15 cellular contexts compared by ENCODE assay signal in genomic region chr4:19982556-19982955, GRCh38.
A peak's percentile ranks its signal among the peaks of the same experiment; 100 is the strongest.
DNase-seq lines count a peak whose midpoint lies in the region; ATAC-seq and TF ChIP-seq lines count a peak whose summit lies in the region.
"Had no signal": no experiment of that assay in that cellular context is flagged by ENCODE, and none has a peak within 500 bp of the region (broad histone marks: within the 10 kb centered on the region; RNA-seq: fewer than 3 reads in every experiment).

No MANE protein-coding gene starts in this region.

- DNase-seq in GM23248 (peak; percentile 62), SK-N-SH (no peak), fibroblast of mammary gland (ENCODE audit: low read depth) (peak; percentile 75), smooth muscle cell (lab: John Stamatoyannopoulos, UW; ENCODE audit: unreplicated experiment) (no peak)
- DNase-seq in activated CD4-positive, alpha-beta T cell treated with anti-CD3 and anti-CD28 coated beads for 4 hours, result no peak
- DNase-seq in activated T-cell treated with anti-CD3 and anti-CD28 coated beads, Interleukin-2, amount 50 U/mL, for 1 hour, result no peak
- DNase-seq: activated CD4-positive, alpha-beta T cell treated with anti-CD3 and anti-CD28 coated beads for 48 hours; activated naive CD8-positive, alpha-beta T cell treated with anti-CD3 and anti-CD28 coated beads, Interleukin-2, amount 10 ng/mL, durations not matched to agents 7 days and 5 days; activated T-cell treated with anti-CD3 and anti-CD28 coated beads, Interleukin-2, amount 50 U/mL, for 24 hours; GDM1; left lung; NCI-H187 treated with DMSO at 0.1 percent for 48 hours; NCI-H748 treated with DMSO at 0.1 percent for 48 hours; T1000 had no signal

- in situ Hi-C loops in GM23248 (cut with MboI), result no loop called here

- TF ChIP-seq CTCF in SK-N-SH (IDR thresholded peaks at IDR 0.05) (no peak), fibroblast of mammary gland (conservative IDR thresholded peaks at IDR 0.05; ENCODE audit: control insufficient read depth, insufficient read depth, low read depth, low read length) (no peak), smooth muscle cell (IDR thresholded peaks at IDR 0.05; ENCODE audit: borderline replicate concordance, insufficient read depth, poor library complexity, severe bottlenecking) (no peak)

- no peak for ATAC-seq in HG03175 (IDR thresholded peaks at IDR 0.05; ENCODE audit: unreplicated experiment)
- ATAC-seq: left lung had no signal

- peak overlapping the region; percentile 38 for H3K4me2 ChIP-seq in GM23248 (ENCODE audit: unreplicated experiment)
- H3K4me2 ChIP-seq in SK-N-SH, result peak overlapping the region; percentile 12; the same call in 1 of the 2 replicates
- peak overlapping the region; percentile 13 for H3K4me2 ChIP-seq in smooth muscle cell

- no peak for TF ChIP-seq RAD21 in SK-N-SH (IDR thresholded peaks at IDR 0.05; ENCODE audit: low read length)

- no peaks in the 10 kb centered on the region for H3K36me3 ChIP-seq in GM23248 (ENCODE audit: low read depth)
- H3K36me3 ChIP-seq in SK-N-SH (replicated peaks in 1 of 2; ENCODE audit: control insufficient read depth in 1 of 2, insufficient read depth in 2 of 2, low read length in 1 of 2), result no peaks in the 10 kb centered on the region
- no peaks in the 10 kb centered on the region for H3K36me3 ChIP-seq in smooth muscle cell (ENCODE audit: low read depth)
- H3K36me3 ChIP-seq: left lung had no signal

- peak in 1 of 2 experiments; percentile 77; a peak in 1 of 4 replicates for TF ChIP-seq EP300 in SK-N-SH (IDR thresholded peaks at IDR 0.05; ENCODE audit: borderline replicate concordance in 1 of 2, low read depth in 1 of 2, low read length in 1 of 2)

- 0 out of 2 replicates have a peak overlapping the region, but pooled peaks have one; percentile 6 for H3K4me3 ChIP-seq in GM23248
- H3K4me3 ChIP-seq in SK-N-SH (ENCODE audit: low read depth in 2 of 2, low read length in 1 of 2), result no peak overlapping the region
- no peak overlapping the region for H3K4me3 ChIP-seq in fibroblast of mammary gland (ENCODE audit: control insufficient read depth, low read depth, low read length)
- no peak overlapping the region for H3K4me3 ChIP-seq in smooth muscle cell
- H3K4me3 ChIP-seq: left lung had no signal

- H3K27ac ChIP-seq in GM23248 (peak overlapping the region; percentile 96), SK-N-SH (ENCODE audit: low read depth in 2 of 2, low read length in 1 of 2) (peak overlapping the region; percentile 72 to 96; a peak in 3 of 4 replicates), smooth muscle cell (ENCODE audit: low read depth) (peak overlapping the region; percentile 94)
- H3K27ac ChIP-seq: left lung had no signal

- H3F3A ChIP-seq in GM23248 (ENCODE audit: insufficient read depth) (peaks cover 29% of the 10 kb centered on the region), SK-N-SH (replicated peaks; ENCODE audit: insufficient read depth) (peaks cover 36% of the 10 kb centered on the region), smooth muscle cell (ENCODE audit: low read depth) (peaks cover 4% of the 10 kb centered on the region)

- H3K79me2 ChIP-seq in GM23248 (ENCODE audit: insufficient read depth) (no peaks in the 10 kb centered on the region), SK-N-SH (ENCODE audit: insufficient read depth) (no peaks in the 10 kb centered on the region), smooth muscle cell (ENCODE audit: low read depth) (no peaks in the 10 kb centered on the region)

- H2AFZ ChIP-seq in GM23248, result peak overlapping the region; percentile 4; the same call in 1 of the 2 replicates
- peak overlapping the region; percentile 8; the same call in 1 of the 2 replicates for H2AFZ ChIP-seq in SK-N-SH (ENCODE audit: low read depth)
- peak overlapping the region; percentile 74 for H2AFZ ChIP-seq in smooth muscle cell (ENCODE audit: low read depth)

- CTCF ChIA-PET in SK-N-SH (lab: Yijun Ruan, JAX), result interaction anchor here (1.9 kb wide), 1 partner anchor 9 kb away, joined by 4 read pairs; no protein-coding TSS in a partner anchor

- H4K20me1 ChIP-seq in GM23248 (ENCODE audit: insufficient read depth), result no peaks in the 10 kb centered on the region
- no peaks in the 10 kb centered on the region for H4K20me1 ChIP-seq in SK-N-SH (ENCODE audit: insufficient read depth)
- H4K20me1 ChIP-seq in smooth muscle cell (ENCODE audit: low read depth), result no peaks in the 10 kb centered on the region

- H3K9ac ChIP-seq in GM23248, result peak overlapping the region; percentile 64
- H3K9ac ChIP-seq in SK-N-SH, result peak overlapping the region; percentile 60
- peak overlapping the region; percentile 73 for H3K9ac ChIP-seq in smooth muscle cell (ENCODE audit: low read depth)

- no peaks in the 10 kb centered on the region for H3K9me2 ChIP-seq in GM23248 (ENCODE audit: insufficient read depth)
- H3K9me2 ChIP-seq in SK-N-SH, result no peaks in the 10 kb centered on the region

- H3K4me1 ChIP-seq in GM23248 (ENCODE audit: insufficient read depth) (peaks cover 26% of the 10 kb centered on the region), SK-N-SH (ENCODE audit: control insufficient read depth in 1 of 2, insufficient read depth in 2 of 2, low read depth in 1 of 2, low read length in 1 of 2) (peaks cover 0 to 20% of the 10 kb centered on the region in 2 experiments; a peak in 2 of 4 replicates), smooth muscle cell (ENCODE audit: low read depth) (no peaks in the 10 kb centered on the region)
- H3K4me1 ChIP-seq: left lung had no signal

- POLR2A ChIA-PET in SK-N-SH (lab: Yijun Ruan, JAX), result no interaction called here

- 33 to 38% methylated on average over 3 of the region's 3 CpGs for WGBS in GM23248 (ENCODE audit: low coverage in 1 of 2, low lambda C conversion rate in 2 of 2, missing lambda C conversion rate in 2 of 2), 2 experiments
- WGBS in SK-N-SH (ENCODE audit: low lambda C conversion rate), result 18% methylated on average over 3 of the region's 3 CpGs
- WGBS in smooth muscle cell (ENCODE audit: low lambda C conversion rate), result 76% methylated on average over 3 of the region's 3 CpGs

- H3K9me3 ChIP-seq in GM23248 (ENCODE audit: low read depth) (no peaks in the 10 kb centered on the region), SK-N-SH (no peaks in the 10 kb centered on the region), smooth muscle cell (replicated peaks; ENCODE audit: low read depth) (no peaks in the 10 kb centered on the region)

- no peaks in the 10 kb centered on the region for H3K27me3 ChIP-seq in GM23248 (replicated peaks; ENCODE audit: insufficient read depth)
- H3K27me3 ChIP-seq in SK-N-SH (ENCODE audit: insufficient read depth), result no peaks in the 10 kb centered on the region
- no peaks in the 10 kb centered on the region for H3K27me3 ChIP-seq in smooth muscle cell (ENCODE audit: low read depth)
- H3K27me3 ChIP-seq: left lung had no signal

TF ChIP-seq in SK-N-SH, 30 proteins besides CTCF, POLR2A, EP300 and RAD21 (continues in another document):
- TF ChIP-seq MEF2A (IDR thresholded peaks at IDR 0.05; ENCODE audit: borderline replicate concordance, low read depth) (no peak), FOSL2 (IDR thresholded peaks at IDR 0.05; ENCODE audit: borderline replicate concordance, low read depth) (peak; percentile 78), RCOR1 (IDR thresholded peaks at IDR 0.05; ENCODE audit: low read length) (no peak), GABPA (IDR thresholded peaks at IDR 0.05; ENCODE audit: low read depth) (no peak), REST (IDR thresholded peaks at IDR 0.05; ENCODE audit: low read depth, low read length) (no peak), YY1 (IDR thresholded peaks at IDR 0.05; ENCODE audit: low read depth) (no peak), CHD2 (IDR thresholded peaks at IDR 0.05; ENCODE audit: low read length, partially characterized antibody) (no peak), TAF1 (IDR thresholded peaks at IDR 0.05; ENCODE audit: borderline replicate concordance, low read depth, low read length) (no peak), NFIC (IDR thresholded peaks at IDR 0.05; ENCODE audit: borderline replicate concordance) (peak; percentile 59; the same call in 1 of the 2 replicates), RXRA (IDR thresholded peaks at IDR 0.05; ENCODE audit: borderline replicate concordance, low read depth) (peak; percentile 82), GATA2 (CRISPR knock-in tag; IDR thresholded peaks at IDR 0.05) (no peak), SMC3 (IDR thresholded peaks at IDR 0.05; ENCODE audit: low read depth, low read length) (no peak), TEAD4 (IDR thresholded peaks at IDR 0.05; ENCODE audit: borderline replicate concordance, insufficient read depth) (no peak; the same call in 1 of the 2 replicates)
- TF ChIP-seq, protein P1, sequence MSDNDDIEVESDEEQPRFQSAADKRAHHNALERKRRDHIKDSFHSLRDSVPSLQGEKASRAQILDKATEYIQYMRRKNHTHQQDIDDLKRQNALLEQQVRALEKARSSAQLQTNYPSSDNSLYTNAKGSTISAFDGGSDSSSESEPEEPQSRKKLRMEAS (IDR thresholded peaks at IDR 0.05; ENCODE audit: low read depth), result 0 out of 2 replicates have a peak, but pooled peaks have one; percentile 19

Comparison
In these comparisons a context has a peak if more than half of its experiments do, and no peak if none do; other contexts are left out.
1. DNase-seq: peak in GM23248 (single experiment) and fibroblast of mammary gland (single experiment); none in SK-N-SH (single experiment), smooth muscle cell (single experiment), activated CD4-positive, alpha-beta T cell treated with anti-CD3 and anti-CD28 coated beads for 4 hours (0 of 2) and activated T-cell treated with anti-CD3 and anti-CD28 coated beads, Interleukin-2, amount 50 U/mL, for 1 hour (single experiment).
2. H2AFZ ChIP-seq: peak in every context shown above with its lines; median percentile 74 in smooth muscle cell; 8 in SK-N-SH; 4 in GM23248.
3. Peak in every context shown above with its lines, with median percentiles within 50 percentile points of each other: H3K27ac ChIP-seq, H3K4me2 ChIP-seq and H3K9ac ChIP-seq.